In genomic region chr5:108382784-108383358, GRCh38 we compare ENCODE assay signal across 8 cellular contexts. TPM values are rescaled to one million over a fixed set of nuclear protein-coding genes. Genes with fewer than 3 reads are reported as not detected.
DNase-seq lines count a peak whose midpoint lies in the region; ATAC-seq, FAIRE-seq and TF ChIP-seq lines count a peak whose summit lies in the region.

No MANE protein-coding gene starts in this region.

- H3K36me3 ChIP-seq in bronchial epithelial cell (ENCODE audit: control insufficient read depth, insufficient read depth, low read length) = no peaks in the 10 kb centered on the region

- ATAC-seq in GM18868 (IDR thresholded peaks at IDR 0.05; ENCODE audit: unreplicated experiment) = peak; percentile 1

- peak overlapping the region; percentile 97 for H3K4me3 ChIP-seq in bronchial epithelial cell (ENCODE audit: low read depth, low read length)

- H3K4me1 Mint-ChIP-seq in type B pancreatic cell (ENCODE audit: unreplicated experiment) = peaks cover 12% of the 10 kb centered on the region

- H3K4me3 Mint-ChIP-seq in type B pancreatic cell = peak overlapping the region; percentile 86

- peak overlapping the region; percentile 91 for H3K27ac Mint-ChIP-seq in type B pancreatic cell

- FAIRE-seq in bronchial epithelial cell (lab: Jason Lieb, UNC) (peak; percentile 80), D721Med (lab: Jason Lieb, UNC) (no peak)

- H3K36me3 Mint-ChIP-seq in type B pancreatic cell = peaks cover 6% of the 10 kb centered on the region

- in situ Hi-C loops in ACHN (cut with HindIII; ENCODE audit: low pct_ligation_motif_present, low pct_unique_long_range_greater_than_20kb, low sequenced_read_pairs) = no loop called here

- intact Hi-C loops in posterior cingulate gyrus (cut with DNase I) = no loop called here

- no peak for TF ChIP-seq CTCF in bronchial epithelial cell (IDR thresholded peaks at IDR 0.05; ENCODE audit: insufficient read depth, low read length, severe bottlenecking)
- TF ChIP-seq CTCF in type B pancreatic cell (conservative IDR thresholded peaks at IDR 0.05) = no peak
- no peak for TF ChIP-seq CTCF in D721Med (IDR thresholded peaks at IDR 0.05; ENCODE audit: insufficient read depth, missing control alignments)

- H3K9me3 Mint-ChIP-seq in type B pancreatic cell = no peaks in the 10 kb centered on the region

- no peaks in the 10 kb centered on the region for H3K27me3 Mint-ChIP-seq in type B pancreatic cell

- no peaks in the 10 kb centered on the region for H3K27me3 ChIP-seq in bronchial epithelial cell (ENCODE audit: control insufficient read depth, insufficient read depth, low read length)

- DNase-seq in ACHN (peak; percentile 14), NOMO-1 (lab: John Stamatoyannopoulos, UW; ENCODE audit: unreplicated experiment in 2 of 2) (peak; percentile 31 to 78), bronchial epithelial cell (ENCODE audit: low read depth) (peak; percentile 57), medulla oblongata (ENCODE audit: extremely low spot score) (peak; percentile 29), type B pancreatic cell (ENCODE audit: extremely low spot score, unreplicated experiment) (no peak), D721Med (ENCODE audit: insufficient read length, low spot score) (no peak), posterior cingulate gyrus (no peak)

RNA-seq across cellular contexts. Expression of gene FBXL17, which starts 1.0 kb away (rescaled TPM):
- total RNA-seq in bronchial epithelial cell = 6.6 and 8.3 TPM in 2 replicates
- 10.4 and 11.1 TPM in 2 replicates for total RNA-seq in type B pancreatic cell (ENCODE audit: low replicate concordance)

Comparison
In these comparisons a context has a peak if more than half of its experiments do, and no peak if none do; other contexts are left out.
1. DNase-seq: peak in ACHN (single experiment), NOMO-1 (2 of 2), bronchial epithelial cell (single experiment) and medulla oblongata (single experiment); none in type B pancreatic cell (single experiment), D721Med (single experiment) and posterior cingulate gyrus (0 of 10).